Comparison of ENCODE assay signal across 8 cellular contexts in genomic region chr7:155206286-155207020, GRCh38.
A peak's percentile ranks its signal among the peaks of the same experiment; 100 is the strongest.
DNase-seq lines count a peak whose midpoint lies in the region; ATAC-seq, FAIRE-seq and TF ChIP-seq lines count a peak whose summit lies in the region.

No MANE protein-coding gene starts in this region.

- DNase-seq in GM13976 (ENCODE audit: low spot score): peak; percentile 76
- DNase-seq in RCC 7860 (ENCODE audit: low spot score): peak; percentile 75
- DNase-seq in activated effector memory CD4-positive, alpha-beta T cell treated with Interleukin-2 at 50 U/mL for 16 hours: peak; percentile 54
- DNase-seq in heart left ventricle: peak; percentile 77 to 86 (median 84)
- DNase-seq in smooth muscle cell of the brain vasculature (ENCODE audit: low read depth, low spot score): peak; percentile 40
- DNase-seq in NCI-H146 (lab: John Stamatoyannopoulos, UW): no peak
- no peak for DNase-seq in NCI-H774 (lab: John Stamatoyannopoulos, UW)

- no peak for TF ChIP-seq POLR2A in heart left ventricle (IDR thresholded peaks at IDR 0.05)

- peak; percentile 42 for ATAC-seq in HG02759 (IDR thresholded peaks at IDR 0.05; ENCODE audit: unreplicated experiment)
- ATAC-seq in heart left ventricle: peak; percentile 73 to 86 (median 76)

- H3K4me3 ChIP-seq in heart left ventricle: peak overlapping the region in 10 of 12 donors; percentile 17 to 58 (median 52)

- H3K27me3 ChIP-seq in heart left ventricle: peaks cover 0 to 8% (median 0%) of the 10 kb centered on the region in 9 donors

- TF ChIP-seq CTCF in GM13976 (IDR thresholded peaks at IDR 0.05; ENCODE audit: borderline replicate concordance, control extremely low read depth, extremely low read depth, insufficient read depth, missing control alignments): no peak
- TF ChIP-seq CTCF in heart left ventricle (IDR thresholded peaks at IDR 0.05): no peak

- in situ Hi-C loops in GM13976 (cut with MboI; ENCODE audit: low sequenced_read_pairs, unreplicated experiment): no loop called here

- 35 to 40% (median 38%) methylated on average over 21 of the region's 21 CpGs for WGBS in heart left ventricle, 4 donors

- FAIRE-seq in RCC 7860 (lab: Jason Lieb, UNC): no peak

- peak overlapping the region; percentile 76 to 97 (median 86) for H3K27ac ChIP-seq in heart left ventricle

- H3K36me3 ChIP-seq in heart left ventricle: no peaks in the 10 kb centered on the region

- intact Hi-C loops in heart left ventricle (cut with DNase I): loop anchor here in 6 of 10 donors (1.0 to 5.0 kb wide), 5 partner anchors 50 to 93 kb away; partner anchors contain the start of gene INSIG1 (in 4 of the 6)

- H3K9me3 ChIP-seq in heart left ventricle: no peaks in the 10 kb centered on the region

- H3K4me1 ChIP-seq in heart left ventricle: peaks cover 0 to 22% (median 8%) of the 10 kb centered on the region in 12 donors

Comparison
In these comparisons a context has a peak if more than half of its experiments do, and no peak if none do; other contexts are left out.
1. DNase-seq: peak in GM13976 (single experiment), RCC 7860 (single experiment), activated effector memory CD4-positive, alpha-beta T cell treated with Interleukin-2 at 50 U/mL for 16 hours (single experiment), heart left ventricle (5 of 5) and smooth muscle cell of the brain vasculature (single experiment); none in NCI-H146 (single experiment) and NCI-H774 (single experiment).